Comparison of ENCODE assay signal across 1 cellular context in the genomic region with DNA sequence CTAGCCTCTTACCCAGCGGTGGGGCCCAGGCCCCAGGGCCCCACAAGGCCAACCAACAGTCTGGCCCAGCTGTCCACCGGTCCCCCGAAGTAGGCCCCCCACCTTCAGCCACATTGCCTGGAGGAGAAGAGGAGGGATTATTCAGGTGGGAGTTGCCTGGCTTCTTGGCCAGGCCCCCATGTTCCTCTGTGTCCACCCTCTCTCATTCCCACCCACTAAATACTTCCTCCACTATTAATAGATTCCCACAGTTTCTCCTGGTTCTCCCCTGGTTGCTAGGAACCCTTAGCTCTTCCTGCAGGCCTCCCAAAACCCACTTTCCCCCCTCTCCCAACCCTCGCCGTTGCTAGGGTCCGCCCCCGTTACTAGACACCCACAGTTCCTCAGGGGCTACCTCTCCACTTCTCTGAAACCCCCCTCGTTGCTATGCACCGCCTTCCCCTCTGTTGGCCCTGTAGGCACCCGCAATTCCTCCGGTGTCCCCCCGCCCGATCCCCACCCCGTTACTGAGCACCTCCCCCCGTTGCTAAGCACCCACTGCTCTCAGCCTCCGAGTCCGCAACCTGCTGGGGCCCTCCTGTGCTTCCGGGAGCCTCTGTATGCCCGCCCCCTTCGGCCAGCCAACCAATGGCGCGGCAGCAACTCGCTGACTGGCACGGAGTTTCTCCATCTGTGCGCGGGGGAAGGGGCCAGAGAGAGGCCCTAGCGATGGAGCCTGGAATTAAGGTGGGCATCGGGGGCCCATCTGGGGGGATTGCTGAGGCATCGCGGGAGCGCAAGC.
TF ChIP-seq lines count a peak whose summit lies in the region.

No MANE protein-coding gene starts in this region.

TF ChIP-seq in HEK293, 187 proteins besides CTCF, POLR2A, EP300 and RAD21 (continued from another document and continues in another):
- TF ChIP-seq ZNF701 (tag by site-specific recombination; IDR thresholded peaks at IDR 0.05) (0 out of 2 replicates have a peak, but pooled peaks have one; percentile 66), OSR2 (tag by site-specific recombination; IDR thresholded peaks at IDR 0.05) (peak; percentile 51; the same call in 1 of the 2 replicates), ZNF335 (tag by site-specific recombination; conservative IDR thresholded peaks at IDR 0.05) (peak; percentile 69), ZBTB6 (tag by site-specific recombination; IDR thresholded peaks at IDR 0.05) (peak; percentile 97), ZNF488 (tag by site-specific recombination; IDR thresholded peaks at IDR 0.05) (no peak), ZNF157 (tag by site-specific recombination; IDR thresholded peaks at IDR 0.05) (0 out of 2 replicates have a peak, but pooled peaks have one; percentile 8), ZSCAN23 (tag by site-specific recombination; IDR thresholded peaks at IDR 0.05) (peak; percentile 76; the same call in 1 of the 2 replicates), SP2 (tag by site-specific recombination; IDR thresholded peaks at IDR 0.05) (peak; percentile 96), ZBTB21 (tag by site-specific recombination; IDR thresholded peaks at IDR 0.05) (peak; percentile 55), ZBTB8A (tag by site-specific recombination; IDR thresholded peaks at IDR 0.05) (0 out of 2 replicates have a peak, but pooled peaks have one; percentile 70), GLIS2 (tag by site-specific recombination; IDR thresholded peaks at IDR 0.05) (peak; percentile 96), KLF8 (tag by site-specific recombination; IDR thresholded peaks at IDR 0.05) (peak; percentile 27; the same call in 1 of the 2 replicates), EGR2 (tag by site-specific recombination; IDR thresholded peaks at IDR 0.05; ENCODE audit: low read depth) (peak; percentile 95), ZFP3 (tag by site-specific recombination; IDR thresholded peaks at IDR 0.05; ENCODE audit: low read depth) (no peak), ZBTB7A (tag by site-specific recombination; IDR thresholded peaks at IDR 0.05; ENCODE audit: low read depth) (peak; percentile 18; the same call in 1 of the 2 replicates), REST (tag by site-specific recombination; IDR thresholded peaks at IDR 0.05) (peak; percentile 11; the same call in 1 of the 2 replicates), ZNF341 (tag by site-specific recombination; IDR thresholded peaks at IDR 0.05; ENCODE audit: low read depth) (peak; percentile 99), KLF1 (tag by site-specific recombination; IDR thresholded peaks at IDR 0.05) (peak; percentile 82), MZF1 (tag by site-specific recombination; IDR thresholded peaks at IDR 0.05; ENCODE audit: borderline replicate concordance) (peak; percentile 8; the same call in 1 of the 2 replicates), ZNF558 (tag by site-specific recombination; IDR thresholded peaks at IDR 0.05) (no peak), ZNF324 (tag by site-specific recombination; IDR thresholded peaks at IDR 0.05) (0 out of 2 replicates have a peak, but pooled peaks have one; percentile 33), MYNN (tag by site-specific recombination; IDR thresholded peaks at IDR 0.05; ENCODE audit: borderline replicate concordance) (peak; percentile 93), ZNF521 (tag by site-specific recombination; IDR thresholded peaks at IDR 0.05) (no peak), YY2 (tag by site-specific recombination; IDR thresholded peaks at IDR 0.05) (peak; percentile 56; the same call in 1 of the 2 replicates), ZNF571 (tag by site-specific recombination; IDR thresholded peaks at IDR 0.05) (no peak), ZNF843 (tag by site-specific recombination; IDR thresholded peaks at IDR 0.05) (peak; percentile 17), GLIS1 (tag by site-specific recombination; IDR thresholded peaks at IDR 0.05) (peak; percentile 11; the same call in 1 of the 2 replicates), ZFHX2 (tag by site-specific recombination; conservative IDR thresholded peaks at IDR 0.05) (peak; percentile 97), ZFP69B (tag by site-specific recombination; IDR thresholded peaks at IDR 0.05) (peak; percentile 89; the same call in 1 of the 2 replicates), BCL11B (tag by site-specific recombination; IDR thresholded peaks at IDR 0.05; ENCODE audit: low read depth) (peak; percentile 32; the same call in 1 of the 2 replicates), ZNF677 (tag by site-specific recombination; IDR thresholded peaks at IDR 0.05) (no peak)
- TF ChIP-seq, protein P1, sequence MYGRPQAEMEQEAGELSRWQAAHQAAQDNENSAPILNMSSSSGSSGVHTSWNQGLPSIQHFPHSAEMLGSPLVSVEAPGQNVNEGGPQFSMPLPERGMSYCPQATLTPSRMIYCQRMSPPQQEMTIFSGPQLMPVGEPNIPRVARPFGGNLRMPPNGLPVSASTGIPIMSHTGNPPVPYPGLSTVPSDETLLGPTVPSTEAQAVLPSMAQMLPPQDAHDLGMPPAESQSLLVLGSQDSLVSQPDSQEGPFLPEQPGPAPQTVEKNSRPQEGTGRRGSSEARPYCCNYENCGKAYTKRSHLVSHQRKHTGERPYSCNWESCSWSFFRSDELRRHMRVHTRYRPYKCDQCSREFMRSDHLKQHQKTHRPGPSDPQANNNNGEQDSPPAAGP (tag by site-specific recombination; IDR thresholded peaks at IDR 0.05): 0 out of 2 replicates have a peak, but pooled peaks have one; percentile 25
- TF ChIP-seq, protein P2, sequence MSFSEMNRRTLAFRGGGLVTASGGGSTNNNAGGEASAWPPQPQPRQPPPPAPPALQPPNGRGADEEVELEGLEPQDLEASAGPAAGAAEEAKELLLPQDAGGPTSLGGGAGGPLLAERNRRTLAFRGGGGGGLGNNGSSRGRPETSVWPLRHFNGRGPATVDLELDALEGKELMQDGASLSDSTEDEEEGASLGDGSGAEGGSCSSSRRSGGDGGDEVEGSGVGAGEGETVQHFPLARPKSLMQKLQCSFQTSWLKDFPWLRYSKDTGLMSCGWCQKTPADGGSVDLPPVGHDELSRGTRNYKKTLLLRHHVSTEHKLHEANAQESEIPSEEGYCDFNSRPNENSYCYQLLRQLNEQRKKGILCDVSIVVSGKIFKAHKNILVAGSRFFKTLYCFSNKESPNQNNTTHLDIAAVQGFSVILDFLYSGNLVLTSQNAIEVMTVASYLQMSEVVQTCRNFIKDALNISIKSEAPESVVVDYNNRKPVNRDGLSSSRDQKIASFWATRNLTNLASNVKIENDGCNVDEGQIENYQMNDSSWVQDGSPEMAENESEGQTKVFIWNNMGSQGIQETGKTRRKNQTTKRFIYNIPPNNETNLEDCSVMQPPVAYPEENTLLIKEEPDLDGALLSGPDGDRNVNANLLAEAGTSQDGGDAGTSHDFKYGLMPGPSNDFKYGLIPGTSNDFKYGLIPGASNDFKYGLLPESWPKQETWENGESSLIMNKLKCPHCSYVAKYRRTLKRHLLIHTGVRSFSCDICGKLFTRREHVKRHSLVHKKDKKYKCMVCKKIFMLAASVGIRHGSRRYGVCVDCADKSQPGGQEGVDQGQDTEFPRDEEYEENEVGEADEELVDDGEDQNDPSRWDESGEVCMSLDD (tag by site-specific recombination; IDR thresholded peaks at IDR 0.05): peak; percentile 80
- TF ChIP-seq, protein P3, sequence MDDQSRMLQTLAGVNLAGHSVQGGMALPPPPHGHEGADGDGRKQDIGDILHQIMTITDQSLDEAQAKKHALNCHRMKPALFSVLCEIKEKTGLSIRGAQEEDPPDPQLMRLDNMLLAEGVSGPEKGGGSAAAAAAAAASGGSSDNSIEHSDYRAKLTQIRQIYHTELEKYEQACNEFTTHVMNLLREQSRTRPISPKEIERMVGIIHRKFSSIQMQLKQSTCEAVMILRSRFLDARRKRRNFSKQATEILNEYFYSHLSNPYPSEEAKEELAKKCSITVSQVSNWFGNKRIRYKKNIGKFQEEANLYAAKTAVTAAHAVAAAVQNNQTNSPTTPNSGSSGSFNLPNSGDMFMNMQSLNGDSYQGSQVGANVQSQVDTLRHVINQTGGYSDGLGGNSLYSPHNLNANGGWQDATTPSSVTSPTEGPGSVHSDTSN (CRISPR knock-in tag; IDR thresholded peaks at IDR 0.05): peak; percentile 98
- TF ChIP-seq, protein P4, sequence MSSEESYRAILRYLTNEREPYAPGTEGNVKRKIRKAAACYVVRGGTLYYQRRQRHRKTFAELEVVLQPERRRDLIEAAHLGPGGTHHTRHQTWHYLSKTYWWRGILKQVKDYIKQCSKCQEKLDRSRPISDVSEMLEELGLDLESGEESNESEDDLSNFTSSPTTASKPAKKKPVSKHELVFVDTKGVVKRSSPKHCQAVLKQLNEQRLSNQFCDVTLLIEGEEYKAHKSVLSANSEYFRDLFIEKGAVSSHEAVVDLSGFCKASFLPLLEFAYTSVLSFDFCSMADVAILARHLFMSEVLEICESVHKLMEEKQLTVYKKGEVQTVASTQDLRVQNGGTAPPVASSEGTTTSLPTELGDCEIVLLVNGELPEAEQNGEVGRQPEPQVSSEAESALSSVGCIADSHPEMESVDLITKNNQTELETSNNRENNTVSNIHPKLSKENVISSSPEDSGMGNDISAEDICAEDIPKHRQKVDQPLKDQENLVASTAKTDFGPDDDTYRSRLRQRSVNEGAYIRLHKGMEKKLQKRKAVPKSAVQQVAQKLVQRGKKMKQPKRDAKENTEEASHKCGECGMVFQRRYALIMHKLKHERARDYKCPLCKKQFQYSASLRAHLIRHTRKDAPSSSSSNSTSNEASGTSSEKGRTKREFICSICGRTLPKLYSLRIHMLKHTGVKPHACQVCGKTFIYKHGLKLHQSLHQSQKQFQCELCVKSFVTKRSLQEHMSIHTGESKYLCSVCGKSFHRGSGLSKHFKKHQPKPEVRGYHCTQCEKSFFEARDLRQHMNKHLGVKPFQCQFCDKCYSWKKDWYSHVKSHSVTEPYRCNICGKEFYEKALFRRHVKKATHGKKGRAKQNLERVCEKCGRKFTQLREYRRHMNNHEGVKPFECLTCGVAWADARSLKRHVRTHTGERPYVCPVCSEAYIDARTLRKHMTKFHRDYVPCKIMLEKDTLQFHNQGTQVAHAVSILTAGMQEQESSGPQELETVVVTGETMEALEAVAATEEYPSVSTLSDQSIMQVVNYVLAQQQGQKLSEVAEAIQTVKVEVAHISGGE (tag by site-specific recombination; conservative IDR thresholded peaks at IDR 0.05; ENCODE audit: low read depth): peak; percentile 77
- TF ChIP-seq, protein P5, sequence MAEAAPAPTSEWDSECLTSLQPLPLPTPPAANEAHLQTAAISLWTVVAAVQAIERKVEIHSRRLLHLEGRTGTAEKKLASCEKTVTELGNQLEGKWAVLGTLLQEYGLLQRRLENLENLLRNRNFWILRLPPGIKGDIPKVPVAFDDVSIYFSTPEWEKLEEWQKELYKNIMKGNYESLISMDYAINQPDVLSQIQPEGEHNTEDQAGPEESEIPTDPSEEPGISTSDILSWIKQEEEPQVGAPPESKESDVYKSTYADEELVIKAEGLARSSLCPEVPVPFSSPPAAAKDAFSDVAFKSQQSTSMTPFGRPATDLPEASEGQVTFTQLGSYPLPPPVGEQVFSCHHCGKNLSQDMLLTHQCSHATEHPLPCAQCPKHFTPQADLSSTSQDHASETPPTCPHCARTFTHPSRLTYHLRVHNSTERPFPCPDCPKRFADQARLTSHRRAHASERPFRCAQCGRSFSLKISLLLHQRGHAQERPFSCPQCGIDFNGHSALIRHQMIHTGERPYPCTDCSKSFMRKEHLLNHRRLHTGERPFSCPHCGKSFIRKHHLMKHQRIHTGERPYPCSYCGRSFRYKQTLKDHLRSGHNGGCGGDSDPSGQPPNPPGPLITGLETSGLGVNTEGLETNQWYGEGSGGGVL (tag by site-specific recombination; IDR thresholded peaks at IDR 0.05): peak; percentile 99
- TF ChIP-seq, protein P6, sequence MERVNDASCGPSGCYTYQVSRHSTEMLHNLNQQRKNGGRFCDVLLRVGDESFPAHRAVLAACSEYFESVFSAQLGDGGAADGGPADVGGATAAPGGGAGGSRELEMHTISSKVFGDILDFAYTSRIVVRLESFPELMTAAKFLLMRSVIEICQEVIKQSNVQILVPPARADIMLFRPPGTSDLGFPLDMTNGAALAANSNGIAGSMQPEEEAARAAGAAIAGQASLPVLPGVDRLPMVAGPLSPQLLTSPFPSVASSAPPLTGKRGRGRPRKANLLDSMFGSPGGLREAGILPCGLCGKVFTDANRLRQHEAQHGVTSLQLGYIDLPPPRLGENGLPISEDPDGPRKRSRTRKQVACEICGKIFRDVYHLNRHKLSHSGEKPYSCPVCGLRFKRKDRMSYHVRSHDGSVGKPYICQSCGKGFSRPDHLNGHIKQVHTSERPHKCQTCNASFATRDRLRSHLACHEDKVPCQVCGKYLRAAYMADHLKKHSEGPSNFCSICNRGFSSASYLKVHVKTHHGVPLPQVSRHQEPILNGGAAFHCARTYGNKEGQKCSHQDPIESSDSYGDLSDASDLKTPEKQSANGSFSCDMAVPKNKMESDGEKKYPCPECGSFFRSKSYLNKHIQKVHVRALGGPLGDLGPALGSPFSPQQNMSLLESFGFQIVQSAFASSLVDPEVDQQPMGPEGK (tag by site-specific recombination; IDR thresholded peaks at IDR 0.05): peak; percentile 77; the same call in 1 of the 2 replicates
